In genomic region chr1:112395832-112396667, GRCh38 we compare ENCODE assay signal across 8 cellular contexts. TPM values are rescaled to one million over a fixed set of nuclear protein-coding genes. Genes with fewer than 3 reads are reported as not detected.
A peak's percentile ranks its signal among the peaks of the same experiment; 100 is the strongest.
DNase-seq lines count a peak whose midpoint lies in the region; ATAC-seq and TF ChIP-seq lines count a peak whose summit lies in the region.

Gene CTTNBP2NL, plus strand, starts transcription at chr1:112396214. Its CDS starts 19,952 bp downstream, at chr1:112416166.

- H3F3A ChIP-seq in MM.1S (ENCODE audit: insufficient read depth, low read length), result no peaks in the 10 kb centered on the region

- peaks cover 38% of the 10 kb centered on the region for H3K27me3 Mint-ChIP-seq in activated naive CD4-positive, alpha-beta T cell treated with anti-CD3 and anti-CD28 coated beads, Interleukin-2, amount 10 ng/mL, durations not matched to agents 7 days and 5 days

- H3K9ac ChIP-seq in MM.1S (ENCODE audit: low read length), result peak within 1 kb of the TSS; percentile 17; the same call in 1 of the 2 replicates

- ATAC-seq in gastroesophageal sphincter, result peak; percentile 95

- DNase-seq in ELR (ENCODE audit: low read depth) (peak; percentile 98), HAP-1 (ENCODE audit: low spot score in 2 of 2) (peak; percentile 98), MM.1S (peak; percentile 66), SK-MEL-5 (ENCODE audit: low read depth, low spot score) (peak; percentile 95), non-pigmented ciliary epithelial cell (ENCODE audit: low read depth) (peak; percentile 63), substantia nigra (lab: John Stamatoyannopoulos, UW) (peak; percentile 66 to 98 (median 95))
- peak; percentile 88 for DNase-seq in activated naive CD4-positive, alpha-beta T cell treated with anti-CD3 and anti-CD28 coated beads, Interleukin-2, amount 10 ng/mL, durations not matched to agents 7 days and 5 days

- H4K20me1 ChIP-seq in MM.1S (ENCODE audit: insufficient read depth, low read length), result no peaks in the 10 kb centered on the region

- peaks cover 20% of the 10 kb centered on the region for H3K4me1 Mint-ChIP-seq in activated naive CD4-positive, alpha-beta T cell treated with anti-CD3 and anti-CD28 coated beads, Interleukin-2, amount 10 ng/mL, durations not matched to agents 7 days and 5 days

- CTCF ChIA-PET in activated naive CD4-positive, alpha-beta T cell treated with anti-CD3 and anti-CD28 coated beads, Interleukin-2, amount 10 ng/mL, durations not matched to agents 7 days and 5 days (lab: Charles Lee), result interaction anchor here (0.8 to 1.8 kb wide), 2 partner anchors 70 to 311 kb away, joined by 4 to 10 read pairs; partner anchors contain the start of gene RHOC

- in situ Hi-C loops in HAP-1 (cut with MboI; ENCODE audit: low sequenced_read_pairs) (no loop called here), SK-MEL-5 (cut with HindIII; ENCODE audit: low pct_unique_long_range_greater_than_20kb, low sequenced_read_pairs) (no loop called here)

- H3K9me3 Mint-ChIP-seq in activated naive CD4-positive, alpha-beta T cell treated with anti-CD3 and anti-CD28 coated beads, Interleukin-2, amount 10 ng/mL, durations not matched to agents 7 days and 5 days, result no peaks in the 10 kb centered on the region

- no peak for TF ChIP-seq EP300 in gastroesophageal sphincter (IDR thresholded peaks at IDR 0.05)

- H3K36me3 Mint-ChIP-seq in activated naive CD4-positive, alpha-beta T cell treated with anti-CD3 and anti-CD28 coated beads, Interleukin-2, amount 10 ng/mL, durations not matched to agents 7 days and 5 days, result no peaks in the 10 kb centered on the region

- no peaks in the 10 kb centered on the region for H3K79me2 ChIP-seq in MM.1S (ENCODE audit: low read length)

- H3K4me2 ChIP-seq in MM.1S (ENCODE audit: low read depth, low read length), result peak within 1 kb of the TSS; percentile 70; the same call in 1 of the 2 replicates

- H3K27me3 ChIP-seq in HAP-1 (ENCODE audit: low read depth) (no peaks in the 10 kb centered on the region), MM.1S (replicated peaks; ENCODE audit: insufficient read depth, low read length) (no peaks in the 10 kb centered on the region), gastroesophageal sphincter (no peaks in the 10 kb centered on the region)

- H3K4me1 ChIP-seq in HAP-1 (peaks cover 32% of the 10 kb centered on the region), MM.1S (ENCODE audit: low read length) (no peaks in the 10 kb centered on the region), gastroesophageal sphincter (peaks cover 5 to 89% (median 16%) of the 10 kb centered on the region in 3 donors)

- TF ChIP-seq POLR2A in gastroesophageal sphincter (IDR thresholded peaks at IDR 0.05), result peak; percentile 56 to 71

- H3K27ac ChIP-seq in MM.1S (ENCODE audit: low read length) (no peak within 1 kb of the TSS), gastroesophageal sphincter (peak within 1 kb of the TSS; percentile 79 to 93 (median 90)), substantia nigra (ENCODE audit: low read depth, low read length, poor library complexity, severe bottlenecking) (peak within 1 kb of the TSS; percentile 89)

- peak within 1 kb of the TSS; percentile 92 for H3K4me3 ChIP-seq in HAP-1
- peak within 1 kb of the TSS; percentile 76 for H3K4me3 ChIP-seq in MM.1S (ENCODE audit: low read length)
- peak within 1 kb of the TSS; percentile 81 to 98 for H3K4me3 ChIP-seq in gastroesophageal sphincter

- H3K36me3 ChIP-seq in HAP-1 (replicated peaks) (no peaks in the 10 kb centered on the region), MM.1S (replicated peaks; ENCODE audit: insufficient read depth, low read length) (no peaks in the 10 kb centered on the region), gastroesophageal sphincter (no peaks in the 10 kb centered on the region)

- no peak for TF ChIP-seq CTCF in MM.1S (IDR thresholded peaks at IDR 0.05; ENCODE audit: low read length)
- TF ChIP-seq CTCF in gastroesophageal sphincter (IDR thresholded peaks at IDR 0.05), result no peak

- H3K9me2 ChIP-seq in MM.1S (replicated peaks; ENCODE audit: insufficient read depth, low read length), result no peaks in the 10 kb centered on the region

- no peak within 1 kb of the TSS for H3K27ac Mint-ChIP-seq in activated naive CD4-positive, alpha-beta T cell treated with anti-CD3 and anti-CD28 coated beads, Interleukin-2, amount 10 ng/mL, durations not matched to agents 7 days and 5 days

- peak within 1 kb of the TSS; percentile 88 for H3K4me3 Mint-ChIP-seq in activated naive CD4-positive, alpha-beta T cell treated with anti-CD3 and anti-CD28 coated beads, Interleukin-2, amount 10 ng/mL, durations not matched to agents 7 days and 5 days

- WGBS in gastroesophageal sphincter (ENCODE audit: low coverage in 1 of 2), 2 donors, result 0% methylated on average over 9 to 10 of the region's 53 CpGs

- H2AFZ ChIP-seq in MM.1S (ENCODE audit: low read length), result peak within 1 kb of the TSS; percentile 82

- H3K9me3 ChIP-seq in HAP-1 (no peaks in the 10 kb centered on the region), MM.1S (replicated peaks; ENCODE audit: insufficient read depth, low read length) (no peaks in the 10 kb centered on the region), gastroesophageal sphincter (no peaks in the 10 kb centered on the region)

RNA-seq across cellular contexts. Expression of gene CTTNBP2NL, which starts in this region (rescaled TPM):
- 2.8 and 3.4 TPM in 2 replicates for total RNA-seq in SK-MEL-5 (2014; rRNA removed; shearing (Covaris generic))
- polyA plus RNA-seq in SK-MEL-5 (2015; cell fraction: cytosol; rRNA removed), result 3.8 and 5.3 TPM in 2 replicates
- polyA plus RNA-seq in SK-MEL-5 (2015; cell fraction: nucleus; rRNA removed), result 3.3 and 3.7 TPM in 2 replicates
- 10 to 100 TPM; 15.5 to 37.0 (median 24.6) TPM for total RNA-seq in gastroesophageal sphincter
